ENCODE assay signal across 8 cellular contexts in the genomic region with DNA sequence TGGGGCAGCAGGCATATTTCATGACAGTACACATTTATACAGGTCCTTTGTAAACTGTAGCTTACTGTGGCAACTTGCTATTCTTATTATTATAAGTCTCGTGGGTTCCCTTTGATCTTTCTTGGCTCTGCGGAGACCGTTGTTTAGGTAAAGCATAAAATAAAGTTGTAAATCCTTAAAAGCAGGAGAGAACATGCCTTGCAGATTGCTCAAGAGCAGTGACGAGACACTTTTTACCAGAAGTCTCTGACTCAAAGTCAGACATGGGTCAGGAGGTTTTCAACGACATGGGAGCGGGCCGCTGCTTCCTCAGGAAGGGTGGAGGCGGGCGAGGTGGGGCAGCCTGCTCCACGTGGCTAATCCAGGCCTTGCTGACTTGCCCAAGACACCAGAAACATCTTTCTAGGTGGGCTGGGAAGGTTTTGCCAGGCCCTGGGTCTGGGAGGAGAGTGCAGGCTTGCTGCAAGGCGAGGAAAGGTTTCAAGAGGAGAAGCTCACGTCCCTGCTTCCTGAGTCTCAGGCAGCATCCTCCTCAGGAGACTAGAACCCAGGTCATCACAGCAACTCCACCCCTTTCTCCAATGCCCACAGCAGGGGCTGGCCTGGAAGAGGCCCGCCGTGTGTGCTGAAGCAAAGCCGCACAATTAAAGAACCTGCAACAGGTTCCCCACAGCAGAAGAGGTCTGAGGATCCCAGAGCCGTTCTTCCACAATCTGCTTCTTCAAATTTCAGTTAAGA. TPM values are rescaled to one million over a fixed set of nuclear protein-coding genes. Genes with fewer than 3 reads are reported as not detected.
DNase-seq lines count a peak whose midpoint lies in the region; ATAC-seq and TF ChIP-seq lines count a peak whose summit lies in the region.

No MANE protein-coding gene starts in this region.

- H3K36me3 ChIP-seq in esophagus muscularis mucosa = peaks cover 0 to 20% (median 3%) of the 10 kb centered on the region in 4 donors

- peaks cover 4% of the 10 kb centered on the region for H3K27me3 Mint-ChIP-seq in activated CD8-positive, alpha-beta T cell treated with anti-CD3 and anti-CD28 coated beads, Interleukin-2, amount 10 ng/mL, durations not matched to agents 7 days and 5 days (ENCODE audit: low read depth)

- no peak overlapping the region for H3K4me3 ChIP-seq in esophagus muscularis mucosa

- H3K27ac ChIP-seq in RWPE1 (peak overlapping the region; percentile 99), esophagus muscularis mucosa (replicated peaks in 1 of 4) (peak overlapping the region; percentile 54 to 71 (median 62))

- peak; percentile 94 for DNase-seq in EL
- peak; percentile 95 for DNase-seq in RWPE1 (ENCODE audit: low spot score)
- DNase-seq in esophagus muscularis mucosa (ENCODE audit: extremely low spot score) = no peak
- DNase-seq in pons (ENCODE audit: low spot score) = peak; percentile 27
- no peak for DNase-seq in activated CD8-positive, alpha-beta T cell treated with anti-CD3 and anti-CD28 coated beads, Interleukin-2, amount 10 ng/mL, durations not matched to agents 7 days and 5 days
- no peak for DNase-seq in NCI-H1436 (lab: John Stamatoyannopoulos, UW)

- no peaks in the 10 kb centered on the region for H3K9me3 Mint-ChIP-seq in activated CD8-positive, alpha-beta T cell treated with anti-CD3 and anti-CD28 coated beads, Interleukin-2, amount 10 ng/mL, durations not matched to agents 7 days and 5 days (ENCODE audit: insufficient read depth)

- H3K27ac Mint-ChIP-seq in activated CD8-positive, alpha-beta T cell treated with anti-CD3 and anti-CD28 coated beads, Interleukin-2, amount 10 ng/mL, durations not matched to agents 7 days and 5 days = no peak overlapping the region

- POLR2A ChIA-PET in RWPE1 (lab: Yijun Ruan, JAX; ENCODE audit: low non-redundant PET) = interaction anchor here (1.4 kb wide), 1 partner anchor 26 kb away, joined by 5 read pairs; no protein-coding TSS in a partner anchor
- POLR2A ChIA-PET in activated CD8-positive, alpha-beta T cell treated with anti-CD3 and anti-CD28 coated beads, Interleukin-2, amount 10 ng/mL, durations not matched to agents 7 days and 5 days (lab: Charles Lee) = no interaction called here

- H3K36me3 Mint-ChIP-seq in activated CD8-positive, alpha-beta T cell treated with anti-CD3 and anti-CD28 coated beads, Interleukin-2, amount 10 ng/mL, durations not matched to agents 7 days and 5 days (ENCODE audit: low read depth) = no peaks in the 10 kb centered on the region

- H3K4me1 Mint-ChIP-seq in activated CD8-positive, alpha-beta T cell treated with anti-CD3 and anti-CD28 coated beads, Interleukin-2, amount 10 ng/mL, durations not matched to agents 7 days and 5 days (ENCODE audit: low read depth) = peaks cover 3% of the 10 kb centered on the region

- 65% methylated on average over 16 of the region's 16 CpGs for WGBS in esophagus muscularis mucosa

- TF ChIP-seq POLR2A in esophagus muscularis mucosa (IDR thresholded peaks at IDR 0.05; ENCODE audit: low read depth) = no peak

- H3K4me1 ChIP-seq in esophagus muscularis mucosa = peaks cover 19 to 44% (median 25%) of the 10 kb centered on the region in 4 donors

- TF ChIP-seq CTCF in RWPE1 (conservative IDR thresholded peaks at IDR 0.05; ENCODE audit: low read depth) (no peak), esophagus muscularis mucosa (IDR thresholded peaks at IDR 0.05) (no peak)

- H3K27me3 ChIP-seq in esophagus muscularis mucosa = no peaks in the 10 kb centered on the region

- intact Hi-C loops in esophagus muscularis mucosa (cut with DNase I) = no loop called here

- ATAC-seq in activated CD8-positive, alpha-beta T cell treated with anti-CD3 and anti-CD28 coated beads, Interleukin-2, amount 10 ng/mL, durations not matched to agents 7 days and 5 days = no peak
- ATAC-seq in HG02938 (IDR thresholded peaks at IDR 0.05; ENCODE audit: unreplicated experiment) (no peak), GM21423 (IDR thresholded peaks at IDR 0.05; ENCODE audit: unreplicated experiment) (no peak)

- no peak overlapping the region for H3K4me3 Mint-ChIP-seq in activated CD8-positive, alpha-beta T cell treated with anti-CD3 and anti-CD28 coated beads, Interleukin-2, amount 10 ng/mL, durations not matched to agents 7 days and 5 days

- CTCF ChIA-PET in RWPE1 (lab: Yijun Ruan, JAX) = no interaction called here
- CTCF ChIA-PET in activated CD8-positive, alpha-beta T cell treated with anti-CD3 and anti-CD28 coated beads, Interleukin-2, amount 10 ng/mL, durations not matched to agents 7 days and 5 days (lab: Charles Lee) = interaction anchor here (0.8 kb wide), 1 partner anchor 8 kb away, joined by 3 read pairs; no protein-coding TSS in a partner anchor

- no peaks in the 10 kb centered on the region for H3K9me3 ChIP-seq in esophagus muscularis mucosa

- no peak for TF ChIP-seq EP300 in esophagus muscularis mucosa (IDR thresholded peaks at IDR 0.05)

RNA-seq across cellular contexts. Expression of a gene that starts 6.5 kb away (rescaled TPM):
- total RNA-seq in esophagus muscularis mucosa = 10 to 100 TPM in 1 of 4 donors, 1 to 10 TPM in 3; 5.0 to 12.4 (median 7.3) TPM
- 1 to 10 TPM; 3.0 to 3.5 TPM for total RNA-seq in activated CD8-positive, alpha-beta T cell treated with anti-CD3 and anti-CD28 coated beads, Interleukin-2, amount 10 ng/mL, durations not matched to agents 7 days and 5 days

RNA-seq across cellular contexts. Expression of a gene that starts 56.5 kb away (rescaled TPM):
- total RNA-seq in esophagus muscularis mucosa = 1 to 10 TPM in 3 of 4 donors, under 1 TPM in 1; 0.42 to 2.7 (median 1.9) TPM
- total RNA-seq in activated CD8-positive, alpha-beta T cell treated with anti-CD3 and anti-CD28 coated beads, Interleukin-2, amount 10 ng/mL, durations not matched to agents 7 days and 5 days = 1 to 10 TPM; 9.2 TPM

Comparison
In these comparisons a context has a peak if more than half of its experiments do, and no peak if none do; other contexts are left out.
1. DNase-seq: peak in EL (single experiment), RWPE1 (single experiment) and pons (single experiment); none in esophagus muscularis mucosa (single experiment), activated CD8-positive, alpha-beta T cell treated with anti-CD3 and anti-CD28 coated beads, Interleukin-2, amount 10 ng/mL, durations not matched to agents 7 days and 5 days (single experiment) and NCI-H1436 (single experiment).